Comparison of ENCODE assay signal across 8 cellular contexts in genomic region chr15:59688888-59689625, GRCh38. TPM values are rescaled to one million over a fixed set of nuclear protein-coding genes. Genes with fewer than 3 reads are reported as not detected.
A peak's percentile ranks its signal among the peaks of the same experiment; 100 is the strongest.
DNase-seq lines count a peak whose midpoint lies in the region; FAIRE-seq and TF ChIP-seq lines count a peak whose summit lies in the region.

Gene BNIP2, minus strand, starts transcription at chr15:59689320. Its CDS starts 6,863 bp downstream, at chr15:59682457.

- no peaks in the 10 kb centered on the region for H3K27me3 ChIP-seq in neutrophil

- peaks cover 0 to 2% of the 10 kb centered on the region in 2 experiments; a peak in 2 of 3 replicates for H3K36me3 ChIP-seq in HEK293 (ENCODE audit: control insufficient read depth in 2 of 2, insufficient read depth in 1 of 2, low read length in 2 of 2)
- no peaks in the 10 kb centered on the region for H3K36me3 ChIP-seq in neutrophil

- peak within 1 kb of the TSS; percentile 93 for H3K27ac Mint-ChIP-seq in activated naive CD4-positive, alpha-beta T cell treated with anti-CD3 and anti-CD28 coated beads for 36 hours

- TF ChIP-seq CTCF in HEK293 (tag by site-specific recombination; IDR thresholded peaks at IDR 0.05) (peak; percentile 46), neutrophil (IDR thresholded peaks at IDR 0.05) (no peak)

- H3K27me3 Mint-ChIP-seq in activated naive CD4-positive, alpha-beta T cell treated with anti-CD3 and anti-CD28 coated beads for 36 hours (ENCODE audit: low read depth): no peaks in the 10 kb centered on the region

- H3K4me1 Mint-ChIP-seq in activated naive CD4-positive, alpha-beta T cell treated with anti-CD3 and anti-CD28 coated beads for 36 hours (ENCODE audit: low read depth): peaks cover 43% of the 10 kb centered on the region

- intact Hi-C loops in activated naive CD4-positive, alpha-beta T cell treated with anti-CD3 and anti-CD28 coated beads for 36 hours (cut with micrococcal nuclease): loop anchor here (1.0 to 10.0 kb wide), 7 partner anchors 32 to 1982 kb away; partner anchors contain the start of genes GTF2A2, ICE2, POLR2M and SLTM

- H3K9me3 Mint-ChIP-seq in activated naive CD4-positive, alpha-beta T cell treated with anti-CD3 and anti-CD28 coated beads for 36 hours: no peaks in the 10 kb centered on the region

- POLR2A ChIA-PET in HEK293 (lab: Yijun Ruan, JAX): interaction anchor here (0.7 to 3.2 kb wide), 2 partner anchors 32 to 37 kb away, joined by 5 to 10 read pairs; partner anchors contain the start of gene GTF2A2

- CTCF ChIA-PET in HEK293 (lab: Yijun Ruan, JAX): interaction anchor here (0.6 to 6.4 kb wide), 5 partner anchors 10 to 638 kb away, joined by 4 to 64 read pairs (median 8); no protein-coding TSS in a partner anchor
- CTCF ChIA-PET in activated naive CD4-positive, alpha-beta T cell treated with anti-CD3 and anti-CD28 coated beads for 36 hours (lab: Charles Lee): no interaction called here

- H3K27ac ChIP-seq in HEK293 (ENCODE audit: extremely low read depth, low read depth, low read length): peak within 1 kb of the TSS; percentile 85
- H3K27ac ChIP-seq in neutrophil: peak within 1 kb of the TSS; percentile 99
- H3K27ac ChIP-seq in substantia nigra (ENCODE audit: low read depth, low read length, poor library complexity, severe bottlenecking): peak within 1 kb of the TSS; percentile 94

- peak within 1 kb of the TSS; percentile 87 for H3K4me3 Mint-ChIP-seq in activated naive CD4-positive, alpha-beta T cell treated with anti-CD3 and anti-CD28 coated beads for 36 hours

- H3K4me3 ChIP-seq in HEK293 (ENCODE audit: low read depth, low read length): peak within 1 kb of the TSS; percentile 99
- H3K4me3 ChIP-seq in neutrophil (ENCODE audit: low read depth in 1 of 2, low read length in 1 of 2): peak within 1 kb of the TSS; percentile 81 to 98

- FAIRE-seq in frontal cortex (lab: Jason Lieb, UNC): no peak

- peaks cover 7% of the 10 kb centered on the region; the same call in 1 of the 2 replicates for H3K4me1 ChIP-seq in HEK293 (ENCODE audit: control insufficient read depth, insufficient read depth, low read length)
- H3K4me1 ChIP-seq in neutrophil (ENCODE audit: control insufficient read depth in 1 of 2, insufficient read depth in 1 of 2, low read depth in 1 of 2, low read length in 1 of 2): peaks cover 41 to 48% of the 10 kb centered on the region in 2 experiments

- no peaks in the 10 kb centered on the region for H3K9me3 ChIP-seq in HEK293 (ENCODE audit: control insufficient read depth, insufficient read depth, low read depth, low read length)
- H3K9me3 ChIP-seq in neutrophil: no peaks in the 10 kb centered on the region

- H3K36me3 Mint-ChIP-seq in activated naive CD4-positive, alpha-beta T cell treated with anti-CD3 and anti-CD28 coated beads for 36 hours (ENCODE audit: low read depth): peaks cover 17% of the 10 kb centered on the region

- DNase-seq in GDM1 (lab: John Stamatoyannopoulos, UW): peak; percentile 99
- peak; percentile 96 for DNase-seq in NAMALWA (ENCODE audit: low spot score)
- peak; percentile 95 for DNase-seq in SK-N-DZ (ENCODE audit: low spot score)
- DNase-seq in activated naive CD4-positive, alpha-beta T cell treated with anti-CD3 and anti-CD28 coated beads for 36 hours: peak; percentile 99
- DNase-seq in frontal cortex (ENCODE audit: low spot score in 2 of 2): peak; percentile 89
- peak; percentile 68 to 98 (median 93) for DNase-seq in substantia nigra (lab: John Stamatoyannopoulos, UW)

TF ChIP-seq in HEK293, 187 proteins besides CTCF, POLR2A, EP300 and RAD21 (continues in another document):
- TF ChIP-seq ZBTB8A (tag by site-specific recombination; IDR thresholded peaks at IDR 0.05) (peak; percentile 46; the same call in 1 of the 2 replicates), ZNF354C (tag by site-specific recombination; IDR thresholded peaks at IDR 0.05; ENCODE audit: borderline replicate concordance, low read depth) (no peak), ZNF24 (tag by site-specific recombination; IDR thresholded peaks at IDR 0.05) (no peak), GLI4 (tag by site-specific recombination; IDR thresholded peaks at IDR 0.05) (0 out of 2 replicates have a peak, but pooled peaks have one; percentile 22), OVOL3 (tag by site-specific recombination; IDR thresholded peaks at IDR 0.05) (no peak), ZNF76 (tag by site-specific recombination; IDR thresholded peaks at IDR 0.05; ENCODE audit: borderline replicate concordance, low read depth) (peak; percentile 75), ZNF549 (tag by site-specific recombination; IDR thresholded peaks at IDR 0.05) (no peak), ZNF777 (tag by site-specific recombination; IDR thresholded peaks at IDR 0.05; ENCODE audit: borderline replicate concordance) (peak; percentile 63; the same call in 1 of the 2 replicates), ZNF660 (tag by site-specific recombination; IDR thresholded peaks at IDR 0.05) (peak; percentile 45; the same call in 1 of the 2 replicates), HOXA7 (CRISPR knock-in tag; IDR thresholded peaks at IDR 0.05; ENCODE audit: borderline replicate concordance) (no peak), ZBTB20 (tag by site-specific recombination; IDR thresholded peaks at IDR 0.05) (peak; percentile 35; the same call in 1 of the 2 replicates), ZNF518A (tag by site-specific recombination; conservative IDR thresholded peaks at IDR 0.05; ENCODE audit: low read depth) (peak; percentile 85), ZBTB26 (tag by site-specific recombination; optimal IDR thresholded peaks at IDR 0.05) (peak; percentile 75), PATZ1 (tag by site-specific recombination; IDR thresholded peaks at IDR 0.05) (peak; percentile 34), ZNF747 (tag by site-specific recombination; IDR thresholded peaks at IDR 0.05) (no peak), ZNF2 (tag by site-specific recombination; IDR thresholded peaks at IDR 0.05) (no peak)

RNA-seq across cellular contexts. Expression of gene BNIP2, which starts in this region (rescaled TPM):
- 48.9 and 67.9 TPM in 2 replicates for polyA plus RNA-seq in SK-N-DZ (2014; cell fraction: cytosol; rRNA removed)
- 41.6 and 46.3 TPM in 2 replicates for polyA plus RNA-seq in SK-N-DZ (2014; cell fraction: nucleus; rRNA removed)
- 10 to 100 TPM; 44.2 to 44.7 TPM for total RNA-seq in activated naive CD4-positive, alpha-beta T cell treated with anti-CD3 and anti-CD28 coated beads for 36 hours
- 63.6 TPM for total RNA-seq in frontal cortex

Comparison
In these comparisons a context has a peak if more than half of its experiments do, and no peak if none do; other contexts are left out.
1. Peak in every context shown above with its lines: DNase-seq, H3K4me3 ChIP-seq and H3K27ac ChIP-seq.